Comparison of ENCODE assay signal across 19 cellular contexts in genomic region chr10:88983206-88983605, GRCh38. TPM values are rescaled to one million over a fixed set of nuclear protein-coding genes. Genes with fewer than 3 reads are reported as not detected.
DNase-seq lines count a peak whose midpoint lies in the region; ATAC-seq and TF ChIP-seq lines count a peak whose summit lies in the region.
"Had no signal": no experiment of that assay in that cellular context is flagged by ENCODE, and none has a peak within 500 bp of the region (broad histone marks: within the 10 kb centered on the region; RNA-seq: fewer than 3 reads in every experiment).

No MANE protein-coding gene starts in this region.

- peaks cover 28% of the 10 kb centered on the region for H3K36me3 Mint-ChIP-seq in T-helper 2 cell treated with Interferon-gamma antibody and Interleukin-4, amounts not matched to agents 5 μg/mL and 100 μg/mL, for 36 hours (ENCODE audit: low read depth)
- peaks cover 5 to 9% of the 10 kb centered on the region in 2 donors for H3K36me3 Mint-ChIP-seq in activated naive CD4-positive, alpha-beta T cell treated with anti-CD3 and anti-CD28 coated beads, Interleukin-2, amount 50 U/mL, for 72 hours
- H3K36me3 Mint-ChIP-seq: brain had no signal

- H3K36me3 ChIP-seq in lung (ENCODE audit: control insufficient read depth in 2 of 2, insufficient read depth in 2 of 2, low read length in 2 of 2) (no peaks in the 10 kb centered on the region), stomach (no peaks in the 10 kb centered on the region)

- H3K9me3 ChIP-seq in lung (ENCODE audit: control insufficient read depth in 2 of 2, insufficient read depth in 1 of 2, low read length in 1 of 2) (no peaks in the 10 kb centered on the region), stomach (no peaks in the 10 kb centered on the region)

- H3K4me3 Mint-ChIP-seq in T-helper 2 cell treated with Interferon-gamma antibody and Interleukin-4, amounts not matched to agents 5 μg/mL and 100 μg/mL, for 36 hours: no peak overlapping the region
- H3K4me3 Mint-ChIP-seq: activated naive CD4-positive, alpha-beta T cell treated with anti-CD3 and anti-CD28 coated beads, Interleukin-2, amount 10 ng/mL, durations not matched to agents 7 days and 5 days; B cell; brain; immature natural killer cell; stimulated activated naive CD8-positive, alpha-beta T cell treated with anti-CD3 and anti-CD28 coated beads, Interleukin-15, amount 100 ng/mL, for 72 hours had no signal

- ATAC-seq in lung (ENCODE audit: insufficient read depth, low FRiP score): peak; percentile 10
- ATAC-seq in activated naive CD4-positive, alpha-beta T cell treated with anti-CD3 and anti-CD28 coated beads, Interleukin-2, amount 50 U/mL, for 72 hours: no peak
- ATAC-seq: stimulated activated naive CD8-positive, alpha-beta T cell treated with anti-CD3 and anti-CD28 coated beads, Interleukin-15, amount 100 ng/mL, for 72 hours had no signal

- H3K9me3 Mint-ChIP-seq in T-helper 2 cell treated with Interferon-gamma antibody and Interleukin-4, amounts not matched to agents 5 μg/mL and 100 μg/mL, for 36 hours: peaks cover 13% of the 10 kb centered on the region
- peaks cover 4 to 5% of the 10 kb centered on the region in 2 donors for H3K9me3 Mint-ChIP-seq in activated naive CD4-positive, alpha-beta T cell treated with anti-CD3 and anti-CD28 coated beads, Interleukin-2, amount 50 U/mL, for 72 hours

- H3K27ac Mint-ChIP-seq in T-helper 2 cell treated with Interferon-gamma antibody and Interleukin-4, amounts not matched to agents 5 μg/mL and 100 μg/mL, for 36 hours: no peak overlapping the region
- H3K27ac Mint-ChIP-seq in activated naive CD4-positive, alpha-beta T cell treated with anti-CD3 and anti-CD28 coated beads, Interleukin-2, amount 50 U/mL, for 72 hours: no peak overlapping the region
- H3K27ac Mint-ChIP-seq: activated naive CD4-positive, alpha-beta T cell treated with anti-CD3 and anti-CD28 coated beads, Interleukin-2, amount 10 ng/mL, durations not matched to agents 7 days and 5 days; B cell; stimulated activated naive CD8-positive, alpha-beta T cell treated with anti-CD3 and anti-CD28 coated beads, Interleukin-15, amount 100 ng/mL, for 72 hours had no signal

- DNase-seq in OCI-M1 (lab: John Stamatoyannopoulos, UW) (peak; percentile 49), choroid plexus epithelial cell (ENCODE audit: low read depth) (peak; percentile 38), lung (ENCODE audit: low spot score) (no peak), stomach (no peak), head of caudate nucleus (no peak), NCI-H446 (lab: John Stamatoyannopoulos, UW) (no peak)
- DNase-seq in T-helper 2 cell treated with Interferon-gamma antibody and Interleukin-4, amounts not matched to agents 5 μg/mL and 100 μg/mL, for 36 hours (ENCODE audit: low spot score): no peak
- no peak for DNase-seq in activated naive CD4-positive, alpha-beta T cell treated with anti-CD3 and anti-CD28 coated beads, Interleukin-2, amount 50 U/mL, for 72 hours (ENCODE audit: low spot score in 2 of 2)
- DNase-seq: activated CD4-positive, alpha-beta T cell treated with anti-CD3 and anti-CD28 coated beads for 1 hour; activated naive CD4-positive, alpha-beta T cell treated with anti-CD3 and anti-CD28 coated beads, Interleukin-2, amount 10 ng/mL, durations not matched to agents 7 days and 5 days; effector CD4-positive, alpha-beta T cell; immature natural killer cell; NCI-H1092; NCI-H2107; NCI-H748 treated with DMSO at 0.1 percent for 48 hours; stimulated activated naive CD8-positive, alpha-beta T cell treated with anti-CD3 and anti-CD28 coated beads, Interleukin-15, amount 100 ng/mL, for 72 hours had no signal

- WGBS in lung, 2 donors: 63 to 77% methylated on average over 2 of the region's 2 CpGs
- WGBS in stomach, 5 donors: 15 to 30% (median 25%) methylated on average over 2 of the region's 2 CpGs

- H3K27me3 ChIP-seq in lung (ENCODE audit: control insufficient read depth, insufficient read depth) (no peaks in the 10 kb centered on the region), stomach (no peaks in the 10 kb centered on the region)

- TF ChIP-seq EP300 in stomach (IDR thresholded peaks at IDR 0.05): no peak

- H3K4me1 ChIP-seq in lung (ENCODE audit: control insufficient read depth in 2 of 2, insufficient read depth in 2 of 2, low read length in 2 of 2) (peaks cover 0 to 5% of the 10 kb centered on the region in 2 donors), stomach (peaks cover 6 to 84% (median 55%) of the 10 kb centered on the region in 4 donors)

- intact Hi-C loops in stomach (cut with DNase I; ENCODE audit: low total_unique reads): loop anchor here (5.0 kb wide), 1 partner anchor 41 kb away; no protein-coding TSS in a partner anchor
- intact Hi-C loops in head of caudate nucleus (cut with DNase I): no loop called here

- H3K27ac ChIP-seq in lung (ENCODE audit: low read depth in 1 of 2, low read length in 1 of 2) (no peak overlapping the region), stomach (peak overlapping the region in 4 of 5 donors; percentile 72 to 84 (median 75))
- H3K27ac ChIP-seq: RWPE1 had no signal

- H3K27me3 Mint-ChIP-seq in T-helper 2 cell treated with Interferon-gamma antibody and Interleukin-4, amounts not matched to agents 5 μg/mL and 100 μg/mL, for 36 hours (ENCODE audit: low read depth): peaks cover 3% of the 10 kb centered on the region
- H3K27me3 Mint-ChIP-seq: B cell; stimulated activated naive CD8-positive, alpha-beta T cell treated with anti-CD3 and anti-CD28 coated beads, Interleukin-15, amount 100 ng/mL, for 72 hours had no signal

- no peak overlapping the region for H3K4me3 ChIP-seq in choroid plexus epithelial cell (ENCODE audit: low read depth, low read length)
- H3K4me3 ChIP-seq in lung: no peak overlapping the region
- H3K4me3 ChIP-seq in stomach: no peak overlapping the region

- H3K4me1 Mint-ChIP-seq in T-helper 2 cell treated with Interferon-gamma antibody and Interleukin-4, amounts not matched to agents 5 μg/mL and 100 μg/mL, for 36 hours (ENCODE audit: low read depth): peaks cover 37% of the 10 kb centered on the region

- no peak for TF ChIP-seq CTCF in choroid plexus epithelial cell (conservative IDR thresholded peaks at IDR 0.05; ENCODE audit: low read depth, low read length)
- no peak for TF ChIP-seq CTCF in lung (IDR thresholded peaks at IDR 0.05; ENCODE audit: control extremely low read depth, extremely low read depth)
- no peak for TF ChIP-seq CTCF in stomach (IDR thresholded peaks at IDR 0.05)

- no peak for TF ChIP-seq POLR2A in stomach (IDR thresholded peaks at IDR 0.05)

RNA-seq across cellular contexts. Expression of gene FAS, which starts 7.4 kb away (rescaled TPM):
- 10 to 100 TPM; 35.1 to 74.7 TPM for total RNA-seq in lung
- polyA plus RNA-seq in lung: 10 to 100 TPM; 10.5 to 37.5 TPM
- total RNA-seq in stomach: 100 to 1,000 TPM in 1 of 5 donors, 10 to 100 TPM in 3, not detected in 1; 19.3 to 107 (median 46.2) TPM
- polyA plus RNA-seq in stomach: 1 to 10 TPM; 5.0 to 8.4 (median 5.6) TPM
- total RNA-seq in activated naive CD4-positive, alpha-beta T cell treated with anti-CD3 and anti-CD28 coated beads, Interleukin-2, amount 50 U/mL, for 72 hours: 10 to 100 TPM; 45.5 to 72.8 TPM

RNA-seq across cellular contexts. Expression of gene ACTA2, which starts 30.6 kb away (rescaled TPM):
- total RNA-seq in lung (100 to 1,000 TPM; 291 to 485 TPM), stomach (1,000 to 10,000 TPM in 3 of 5 donors, 100 to 1,000 TPM in 2; 662 to 3,169 (median 1,551) TPM)
- polyA plus RNA-seq in lung (100 to 1,000 TPM; 186 to 206 TPM), stomach (1,000 to 10,000 TPM in 1 of 3 donors, 100 to 1,000 TPM in 2; 233 to 1,186 (median 339) TPM)
- total RNA-seq in activated naive CD4-positive, alpha-beta T cell treated with anti-CD3 and anti-CD28 coated beads, Interleukin-2, amount 50 U/mL, for 72 hours: 10 to 100 TPM in 1 of 2 donors, 1 to 10 TPM in 1; 3.6 to 10.6 TPM

Comparison
In these comparisons a context has a peak if more than half of its experiments do, and no peak if none do; other contexts are left out.
1. DNase-seq: peak in OCI-M1 (single experiment) and choroid plexus epithelial cell (single experiment); none in lung (single experiment), stomach (single experiment), head of caudate nucleus (0 of 42), T-helper 2 cell treated with Interferon-gamma antibody and Interleukin-4, amounts not matched to agents 5 μg/mL and 100 μg/mL, for 36 hours (single experiment), activated naive CD4-positive, alpha-beta T cell treated with anti-CD3 and anti-CD28 coated beads, Interleukin-2, amount 50 U/mL, for 72 hours (0 of 2) and NCI-H446 (0 of 2).
2. H3K27ac ChIP-seq: peak in stomach (4 of 5); none in lung (0 of 2).
3. RNA of gene ACTA2, which starts 30.6 kb away (total RNA-seq): 662 to 3,169 TPM in stomach and 291 to 485 TPM in lung; 3.6 to 10.6 TPM in activated naive CD4-positive, alpha-beta T cell treated with anti-CD3 and anti-CD28 coated beads, Interleukin-2, amount 50 U/mL, for 72 hours; every median in the first group is over 10 times any median in the second.